Comparison of ENCODE assay signal across 1 cellular context in the genomic region with DNA sequence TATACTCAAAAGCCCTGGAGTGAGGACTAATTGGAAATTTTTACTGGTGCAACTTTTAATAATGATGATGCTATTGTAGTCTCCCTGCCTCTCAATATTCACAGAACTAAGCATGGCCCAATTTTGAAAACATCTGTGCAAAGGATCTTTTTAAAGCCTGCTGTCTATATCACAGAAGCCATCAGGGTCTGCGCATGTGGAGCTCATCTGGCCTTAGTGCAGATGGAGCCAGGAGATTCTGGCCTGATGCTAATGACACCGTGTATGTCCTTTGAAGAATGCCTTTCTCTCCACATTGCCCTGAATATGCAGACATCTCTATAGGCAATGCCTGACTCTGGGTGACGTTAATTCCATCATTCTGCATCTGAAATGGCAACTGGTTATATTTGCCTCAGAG.
TF ChIP-seq lines count a peak whose summit lies in the region.

No MANE protein-coding gene starts in this region.

TF ChIP-seq in SK-N-SH treated with all-trans-retinoic acid at 6 μM for 48 hours, 23 proteins besides CTCF, POLR2A, EP300 and RAD21 (continued from another document):
- TF ChIP-seq, protein P1, sequence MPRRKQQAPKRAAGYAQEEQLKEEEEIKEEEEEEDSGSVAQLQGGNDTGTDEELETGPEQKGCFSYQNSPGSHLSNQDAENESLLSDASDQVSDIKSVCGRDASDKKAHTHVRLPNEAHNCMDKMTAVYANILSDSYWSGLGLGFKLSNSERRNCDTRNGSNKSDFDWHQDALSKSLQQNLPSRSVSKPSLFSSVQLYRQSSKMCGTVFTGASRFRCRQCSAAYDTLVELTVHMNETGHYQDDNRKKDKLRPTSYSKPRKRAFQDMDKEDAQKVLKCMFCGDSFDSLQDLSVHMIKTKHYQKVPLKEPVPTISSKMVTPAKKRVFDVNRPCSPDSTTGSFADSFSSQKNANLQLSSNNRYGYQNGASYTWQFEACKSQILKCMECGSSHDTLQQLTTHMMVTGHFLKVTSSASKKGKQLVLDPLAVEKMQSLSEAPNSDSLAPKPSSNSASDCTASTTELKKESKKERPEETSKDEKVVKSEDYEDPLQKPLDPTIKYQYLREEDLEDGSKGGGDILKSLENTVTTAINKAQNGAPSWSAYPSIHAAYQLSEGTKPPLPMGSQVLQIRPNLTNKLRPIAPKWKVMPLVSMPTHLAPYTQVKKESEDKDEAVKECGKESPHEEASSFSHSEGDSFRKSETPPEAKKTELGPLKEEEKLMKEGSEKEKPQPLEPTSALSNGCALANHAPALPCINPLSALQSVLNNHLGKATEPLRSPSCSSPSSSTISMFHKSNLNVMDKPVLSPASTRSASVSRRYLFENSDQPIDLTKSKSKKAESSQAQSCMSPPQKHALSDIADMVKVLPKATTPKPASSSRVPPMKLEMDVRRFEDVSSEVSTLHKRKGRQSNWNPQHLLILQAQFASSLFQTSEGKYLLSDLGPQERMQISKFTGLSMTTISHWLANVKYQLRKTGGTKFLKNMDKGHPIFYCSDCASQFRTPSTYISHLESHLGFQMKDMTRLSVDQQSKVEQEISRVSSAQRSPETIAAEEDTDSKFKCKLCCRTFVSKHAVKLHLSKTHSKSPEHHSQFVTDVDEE (CRISPR knock-in tag; IDR thresholded peaks at IDR 0.05): no peak
- TF ChIP-seq ZNF8 (CRISPR knock-in tag; IDR thresholded peaks at IDR 0.05) (no peak), SNAI2 (CRISPR knock-in tag; IDR thresholded peaks at IDR 0.05) (no peak), ESRRG (CRISPR knock-in tag; IDR thresholded peaks at IDR 0.05) (no peak), RARB (CRISPR knock-in tag; IDR thresholded peaks at IDR 0.05) (no peak), CSDC2 (CRISPR knock-in tag; IDR thresholded peaks at IDR 0.05) (no peak)
- TF ChIP-seq, protein P2, sequence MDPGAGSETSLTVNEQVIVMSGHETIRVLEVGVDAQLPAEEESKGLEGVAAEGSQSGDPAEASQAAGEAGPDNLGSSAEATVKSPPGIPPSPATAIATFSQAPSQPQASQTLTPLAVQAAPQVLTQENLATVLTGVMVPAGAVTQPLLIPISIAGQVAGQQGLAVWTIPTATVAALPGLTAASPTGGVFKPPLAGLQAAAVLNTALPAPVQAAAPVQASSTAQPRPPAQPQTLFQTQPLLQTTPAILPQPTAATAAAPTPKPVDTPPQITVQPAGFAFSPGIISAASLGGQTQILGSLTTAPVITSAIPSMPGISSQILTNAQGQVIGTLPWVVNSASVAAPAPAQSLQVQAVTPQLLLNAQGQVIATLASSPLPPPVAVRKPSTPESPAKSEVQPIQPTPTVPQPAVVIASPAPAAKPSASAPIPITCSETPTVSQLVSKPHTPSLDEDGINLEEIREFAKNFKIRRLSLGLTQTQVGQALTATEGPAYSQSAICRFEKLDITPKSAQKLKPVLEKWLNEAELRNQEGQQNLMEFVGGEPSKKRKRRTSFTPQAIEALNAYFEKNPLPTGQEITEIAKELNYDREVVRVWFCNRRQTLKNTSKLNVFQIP (CRISPR knock-in tag; IDR thresholded peaks at IDR 0.05; ENCODE audit: borderline replicate concordance, low read depth): no peak
